In the genomic region with DNA sequence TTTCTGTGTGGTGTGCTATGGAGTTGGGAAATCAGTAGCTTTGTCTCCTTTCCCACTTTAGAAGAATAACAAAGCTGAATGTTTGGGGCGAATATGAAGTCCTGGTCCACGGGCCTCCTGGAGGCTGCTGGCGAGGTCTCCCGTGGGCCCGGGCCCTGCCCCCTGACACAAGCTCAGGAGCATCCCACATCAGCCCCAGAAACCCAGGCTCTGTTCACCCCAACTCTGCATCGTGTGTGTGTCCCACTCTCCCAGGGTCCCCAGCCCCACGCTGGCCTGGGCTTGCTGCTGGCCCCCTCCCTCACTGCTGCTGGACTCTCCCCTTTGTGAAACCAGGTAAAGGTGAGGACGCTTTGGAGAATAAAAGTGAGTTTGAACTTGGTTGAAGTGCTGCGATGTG, we compare ENCODE assay signal across 24 cellular contexts. TPM values are rescaled to one million over a fixed set of nuclear protein-coding genes. Genes with fewer than 3 reads are reported as not detected.
DNase-seq lines count a peak whose midpoint lies in the region; ATAC-seq and TF ChIP-seq lines count a peak whose summit lies in the region.
"Had no signal": no experiment of that assay in that cellular context is flagged by ENCODE, and none has a peak within 500 bp of the region (broad histone marks: within the 10 kb centered on the region; RNA-seq: fewer than 3 reads in every experiment).

No MANE protein-coding gene starts in this region.

- no peak for TF ChIP-seq CTCF in thoracic aorta (IDR thresholded peaks at IDR 0.05)
- TF ChIP-seq CTCF in Peyer's patch (IDR thresholded peaks at IDR 0.05), result no peak

- H3K36me3 ChIP-seq in thoracic aorta (no peaks in the 10 kb centered on the region), Peyer's patch (no peaks in the 10 kb centered on the region), GM23248 (ENCODE audit: low read depth) (no peaks in the 10 kb centered on the region)
- H3K36me3 ChIP-seq: MG63 had no signal

- H3K4me1 ChIP-seq in right cardiac atrium (ENCODE audit: control insufficient read depth, insufficient read depth, low read length), result no peaks in the 10 kb centered on the region
- H3K4me1 ChIP-seq in thoracic aorta (ENCODE audit: control insufficient read depth in 1 of 2, low read depth in 2 of 2), result peaks cover 37 to 97% of the 10 kb centered on the region in 2 donors
- peaks cover 0 to 8% (median 0%) of the 10 kb centered on the region in 4 donors for H3K4me1 ChIP-seq in Peyer's patch
- H3K4me1 ChIP-seq in GM23248 (ENCODE audit: insufficient read depth), result no peaks in the 10 kb centered on the region

- H3K27me3 ChIP-seq in right cardiac atrium (ENCODE audit: control insufficient read depth, insufficient read depth) (no peaks in the 10 kb centered on the region), layer of hippocampus (ENCODE audit: control insufficient read depth, insufficient read depth, low read length) (peaks cover 6% of the 10 kb centered on the region), thoracic aorta (replicated peaks; ENCODE audit: insufficient read depth) (no peaks in the 10 kb centered on the region), Peyer's patch (peaks cover 0 to 15% of the 10 kb centered on the region in 2 donors), GM23248 (replicated peaks; ENCODE audit: insufficient read depth) (peaks cover 47% of the 10 kb centered on the region)
- H3K27me3 ChIP-seq: MG63 had no signal

- no peaks in the 10 kb centered on the region for H4K20me1 ChIP-seq in GM23248 (ENCODE audit: insufficient read depth)

- H3K9me3 ChIP-seq in right cardiac atrium (ENCODE audit: control insufficient read depth, low read length) (no peaks in the 10 kb centered on the region), thoracic aorta (no peaks in the 10 kb centered on the region), Peyer's patch (no peaks in the 10 kb centered on the region), GM23248 (ENCODE audit: low read depth) (no peaks in the 10 kb centered on the region)
- H3K9me3 ChIP-seq: MG63, SK-N-SH had no signal

- intact Hi-C loops in right cardiac atrium (cut with DNase I), result loop anchor here in 2 of 4 donors (10.0 kb wide), 2 partner anchors 198 to 208 kb away; no protein-coding TSS in a partner anchor
- intact Hi-C loops in Right ventricle myocardium superior (cut with DNase I), result no loop called here

- WGBS in right cardiac atrium, result 83% methylated on average over 9 of the region's 9 CpGs
- WGBS in GM23248 (ENCODE audit: low coverage in 1 of 2, low lambda C conversion rate in 2 of 2, missing lambda C conversion rate in 2 of 2), 2 experiments, result 55 to 59% methylated on average over 9 of the region's 9 CpGs

- DNase-seq in right cardiac atrium (peak in 2 of 3 donors; percentile 20 to 30), Right ventricle myocardium superior (no peak), thoracic aorta (ENCODE audit: low spot score) (no peak), Peyer's patch (no peak), GM23248 (no peak)
- DNase-seq: Calu3; DMS153; H7; KBM-7; MG63; NCI-H1105 treated with DMSO at 0.1 percent for 48 hours; NCI-H146; NCI-H2029; NCI-H446; NCI-H524 treated with DMSO at 0.1 percent for 48 hours; NCI-H774; NK-92 treated with Interleukin-12 subunit alpha and Interleukin-12 subunit beta, amount 100 ng/mL, for 24 hours; SK-N-SH had no signal

- no peak overlapping the region for H3K27ac ChIP-seq in right cardiac atrium (ENCODE audit: low read length)
- peak overlapping the region; percentile 86 for H3K27ac ChIP-seq in layer of hippocampus (ENCODE audit: low read depth, low read length)
- peak overlapping the region; percentile 96 to 97 for H3K27ac ChIP-seq in thoracic aorta
- no peak overlapping the region for H3K27ac ChIP-seq in Peyer's patch
- no peak overlapping the region for H3K27ac ChIP-seq in GM23248
- H3K27ac ChIP-seq: RWPE1 had no signal

- no peaks in the 10 kb centered on the region for H3K79me2 ChIP-seq in GM23248 (ENCODE audit: insufficient read depth)

- H3F3A ChIP-seq in GM23248 (ENCODE audit: insufficient read depth), result no peaks in the 10 kb centered on the region

- TF ChIP-seq POLR2A in Peyer's patch (IDR thresholded peaks at IDR 0.05), result no peak

- no peak overlapping the region for H3K9ac ChIP-seq in GM23248
- H3K9ac ChIP-seq: SK-N-SH had no signal

- in situ Hi-C loops in GM23248 (cut with MboI), result no loop called here

- no peaks in the 10 kb centered on the region for H3K9me2 ChIP-seq in GM23248 (ENCODE audit: insufficient read depth)
- H3K9me2 ChIP-seq: SK-N-SH had no signal

- H2AFZ ChIP-seq in GM23248, result no peak overlapping the region

- H3K4me3 ChIP-seq in right cardiac atrium (ENCODE audit: low read length), result no peak overlapping the region
- H3K4me3 ChIP-seq in thoracic aorta, result peak overlapping the region; percentile 49
- H3K4me3 ChIP-seq in Peyer's patch, result no peak overlapping the region
- no peak overlapping the region for H3K4me3 ChIP-seq in GM23248
- H3K4me3 ChIP-seq: MG63 had no signal

- ATAC-seq in right cardiac atrium (no peak), Right ventricle myocardium superior (ENCODE audit: poor library complexity) (no peak), thoracic aorta (ENCODE audit: insufficient number of reproducible peaks, low FRiP score, low read depth) (no peak), HG03354 (IDR thresholded peaks at IDR 0.05; ENCODE audit: poor library complexity, severe bottlenecking, unreplicated experiment) (no peak)

- no peak overlapping the region for H3K4me2 ChIP-seq in GM23248 (ENCODE audit: unreplicated experiment)
- H3K4me2 ChIP-seq: SK-N-SH had no signal

RNA-seq across cellular contexts. Expression of a gene that starts 8.1 kb away (rescaled TPM):
- total RNA-seq in right cardiac atrium, result 1 to 10 TPM; 1.1 to 2.9 (median 1.8) TPM
- 1.9 TPM for polyA plus RNA-seq in right cardiac atrium
- total RNA-seq in Right ventricle myocardium superior, result 14.2 TPM
- total RNA-seq in thoracic aorta, result 10 to 100 TPM; 68.9 to 85.4 TPM
- 10 to 100 TPM in 1 of 4 donors, 1 to 10 TPM in 3; 5.4 to 13.2 (median 7.7) TPM for total RNA-seq in Peyer's patch
- total RNA-seq in GM23248 (2014; rRNA removed; shearing (Covaris generic)), result not detected in 2 replicates
- polyA plus RNA-seq in GM23248 (2016; fragmentation: Nextera tagmentation; extraction: Ambion mirVana), result 0.18 TPM in 1 of 2 replicates, not detected in the other
- total RNA-seq: LHCN-M2 had no signal
- polyA plus RNA-seq: SK-N-SH had no signal

RNA-seq across cellular contexts. Expression of a gene that starts 55.8 kb away (rescaled TPM):
- total RNA-seq in right cardiac atrium (not detected), Right ventricle myocardium superior (not detected), thoracic aorta (not detected), Peyer's patch (not detected)
- polyA plus RNA-seq in right cardiac atrium (not detected), GM23248 (2016; fragmentation: Nextera tagmentation; extraction: Ambion mirVana) (not detected in 2 replicates)
- total RNA-seq in GM23248 (2014; rRNA removed; shearing (Covaris generic)), result not detected in 2 replicates
- total RNA-seq: A172, Calu3, LHCN-M2 had no signal
- polyA plus RNA-seq: BJ, SK-N-SH had no signal

Comparison
In these comparisons a context has a peak if more than half of its experiments do, and no peak if none do; other contexts are left out.
1. DNase-seq: peak in right cardiac atrium (2 of 3); none in Right ventricle myocardium superior (single experiment), thoracic aorta (single experiment), Peyer's patch (0 of 3) and GM23248 (single experiment).
2. H3K27ac ChIP-seq: peak in layer of hippocampus (single experiment) and thoracic aorta (2 of 2); none in right cardiac atrium (single experiment), Peyer's patch (0 of 4) and GM23248 (single experiment).